ENCODE assay signal across 11 cellular contexts in genomic region chr9:6381477-6382012, GRCh38. TPM values are rescaled to one million over a fixed set of nuclear protein-coding genes. Genes with fewer than 3 reads are reported as not detected.
"Had no signal": no experiment of that assay in that cellular context is flagged by ENCODE, and none has a peak within 500 bp of the region (broad histone marks: within the 10 kb centered on the region; RNA-seq: fewer than 3 reads in every experiment).

No MANE protein-coding gene starts in this region.

RNA-seq across cellular contexts. Expression of gene TPD52L3, which starts 53.4 kb away (rescaled TPM):
- total RNA-seq: OCI-LY7, PC-3, PC-9, Peyer's patch, Right ventricle myocardium inferior, Right ventricle myocardium superior, RPMI7951, SJCRH30, SJSA1, SK-MEL-5 had no signal
- polyA plus RNA-seq: SK-N-SH had no signal
